10 cellular contexts compared by ENCODE assay signal in genomic region chr18:26103579-26103978, GRCh38. TPM values are rescaled to one million over a fixed set of nuclear protein-coding genes. Genes with fewer than 3 reads are reported as not detected.
DNase-seq lines count a peak whose midpoint lies in the region; ATAC-seq and TF ChIP-seq lines count a peak whose summit lies in the region.
"Had no signal": no experiment of that assay in that cellular context is flagged by ENCODE, and none has a peak within 500 bp of the region (broad histone marks: within the 10 kb centered on the region; RNA-seq: fewer than 3 reads in every experiment).

No MANE protein-coding gene starts in this region.

- 53% methylated on average over 5 of the region's 5 CpGs for WGBS in mammary epithelial cell (ENCODE audit: low coverage, missing lambda C conversion rate)

- intact Hi-C loops in PC-3 (cut with micrococcal nuclease): no loop called here
- intact Hi-C loops in mammary epithelial cell (cut with micrococcal nuclease): no loop called here
- intact Hi-C loops in PC-9 (cut with micrococcal nuclease; ENCODE audit: unreplicated experiment): no loop called here

- BruUV-seq in PC-3 (replicated peaks; lab: Mats Ljungman, UMichigan): no TSS peak
- no TSS peak for BruUV-seq in mammary epithelial cell (replicated peaks; lab: Mats Ljungman, UMichigan)
- no TSS peak for BruUV-seq in PC-9 (replicated peaks; lab: Mats Ljungman, UMichigan)

- no peak overlapping the region for H3K9ac ChIP-seq in PC-3 (ENCODE audit: low read length)
- H3K9ac ChIP-seq in mammary epithelial cell (ENCODE audit: insufficient read depth, low read length): no peak overlapping the region

- DNase-seq in GM13977 (ENCODE audit: low spot score) (no peak), PC-3 (peak; percentile 34), mammary epithelial cell (no peak), PC-9 (no peak), NCI-H2107 treated with DMSO at 0.1 percent for 48 hours (lab: John Stamatoyannopoulos, UW; ENCODE audit: unreplicated experiment) (no peak), omental fat pad (ENCODE audit: low spot score) (no peak)
- peak; percentile 11 to 18 for DNase-seq in stimulated activated CD4-positive, alpha-beta T cell treated with anti-CD3 and anti-CD28 coated beads, Interleukin-1b, Interleukin-23, amount 100 ng/mL, for 4 hours (ENCODE audit: low read depth in 2 of 2)
- DNase-seq: effector CD4-positive, alpha-beta T cell had no signal

- H3K4me1 ChIP-seq in PC-3 (ENCODE audit: insufficient read depth, low read length): no peaks in the 10 kb centered on the region
- H3K4me1 ChIP-seq in mammary epithelial cell (ENCODE audit: insufficient read depth, low read length): no peaks in the 10 kb centered on the region
- H3K4me1 ChIP-seq in PC-9 (replicated peaks; ENCODE audit: insufficient read depth): no peaks in the 10 kb centered on the region

- H3F3A ChIP-seq in PC-3 (ENCODE audit: low read length, unreplicated experiment) (no peaks in the 10 kb centered on the region), PC-9 (ENCODE audit: insufficient read depth, low read depth) (no peaks in the 10 kb centered on the region)

- CTCF ChIA-PET in PC-3 (lab: Charles Lee): no interaction called here
- CTCF ChIA-PET in mammary epithelial cell (lab: Charles Lee; ENCODE audit: low non-redundant PET): no interaction called here
- CTCF ChIA-PET in PC-9 (lab: Charles Lee): no interaction called here

- H3K4me3 ChIP-seq in PC-3 (ENCODE audit: low read length) (no peak overlapping the region), mammary epithelial cell (replicated peaks in 1 of 3; ENCODE audit: insufficient read depth in 1 of 3, low read depth in 2 of 3, low read length in 3 of 3) (no peak overlapping the region), PC-9 (no peak overlapping the region)

- dilution Hi-C loops in mammary epithelial cell (cut with HindIII; ENCODE audit: low sequenced_read_pairs): no loop called here

- H3K9me3 ChIP-seq in PC-3 (ENCODE audit: low read length): no peaks in the 10 kb centered on the region
- no peaks in the 10 kb centered on the region for H3K9me3 ChIP-seq in mammary epithelial cell (replicated peaks; ENCODE audit: insufficient read depth, low read length)
- H3K9me3 ChIP-seq in PC-9 (ENCODE audit: insufficient read depth, low read depth): no peaks in the 10 kb centered on the region

- H3K9me2 ChIP-seq in PC-3 (replicated peaks; ENCODE audit: low read length) (no peaks in the 10 kb centered on the region), PC-9 (ENCODE audit: insufficient read depth) (no peaks in the 10 kb centered on the region)

- H2AFZ ChIP-seq in PC-3 (ENCODE audit: low read length) (no peak overlapping the region), mammary epithelial cell (ENCODE audit: low read depth, low read length) (no peak overlapping the region), PC-9 (no peak overlapping the region)

- no peaks in the 10 kb centered on the region for H3K79me2 ChIP-seq in PC-3 (ENCODE audit: low read length)
- H3K79me2 ChIP-seq in mammary epithelial cell (ENCODE audit: insufficient read depth, low read length): no peaks in the 10 kb centered on the region
- no peaks in the 10 kb centered on the region for H3K79me2 ChIP-seq in PC-9 (ENCODE audit: low read depth)

- in situ Hi-C loops in GM13977 (cut with MboI; ENCODE audit: low pct_unique_long_range_greater_than_20kb, low sequenced_read_pairs, unreplicated experiment) (no loop called here), mammary epithelial cell (cut with MboI; ENCODE audit: low sequenced_read_pairs in 2 of 2) (no loop called here)

- TF ChIP-seq CTCF in GM13977 (IDR thresholded peaks at IDR 0.05; ENCODE audit: extremely low read depth, insufficient read depth, missing control alignments) (peak; percentile 35), PC-3 (conservative IDR thresholded peaks at IDR 0.05; ENCODE audit: low read depth, low read length) (peak; percentile 42), mammary epithelial cell (conservative IDR thresholded peaks at IDR 0.05 in 1 of 2, IDR thresholded peaks at IDR 0.05 in 1 of 2; ENCODE audit: extremely low read depth in 1 of 2, insufficient read depth in 1 of 2, low read depth in 1 of 2, low read length in 2 of 2) (peak; percentile 17 to 39), PC-9 (conservative IDR thresholded peaks at IDR 0.05) (no peak), omental fat pad (IDR thresholded peaks at IDR 0.05) (no peak)

- ATAC-seq in PC-3 (no peak), HG03025 (IDR thresholded peaks at IDR 0.05; ENCODE audit: low FRiP score, unreplicated experiment) (no peak), omental fat pad (ENCODE audit: low FRiP score) (no peak)

- H3K36me3 ChIP-seq in PC-3 (ENCODE audit: low read depth, low read length): no peaks in the 10 kb centered on the region
- H3K36me3 ChIP-seq in mammary epithelial cell (ENCODE audit: insufficient read depth, low read length): no peaks in the 10 kb centered on the region
- H3K36me3 ChIP-seq in PC-9 (ENCODE audit: low read depth): no peaks in the 10 kb centered on the region

- H3K4me2 ChIP-seq in PC-3 (ENCODE audit: low read length) (no peak overlapping the region), mammary epithelial cell (ENCODE audit: insufficient read depth, low read depth, low read length) (no peak overlapping the region), PC-9 (no peak overlapping the region)

- H3K27ac ChIP-seq in PC-3 (ENCODE audit: low read length) (no peak overlapping the region), mammary epithelial cell (ENCODE audit: insufficient read depth, low read depth, low read length) (no peak overlapping the region), PC-9 (no peak overlapping the region)

- H4K20me1 ChIP-seq in PC-3 (ENCODE audit: low read length) (no peaks in the 10 kb centered on the region), mammary epithelial cell (ENCODE audit: insufficient read depth, low read length) (no peaks in the 10 kb centered on the region), PC-9 (ENCODE audit: insufficient read depth) (no peaks in the 10 kb centered on the region)

- POLR2A ChIA-PET in PC-3 (lab: Charles Lee; ENCODE audit: unreplicated experiment): no interaction called here
- POLR2A ChIA-PET in PC-9 (lab: Charles Lee; ENCODE audit: unreplicated experiment): no interaction called here

- H3K27me3 ChIP-seq in PC-3 (ENCODE audit: low read length) (peaks cover 7% of the 10 kb centered on the region; the same call in 1 of the 2 replicates), mammary epithelial cell (ENCODE audit: insufficient read depth, low read length) (no peaks in the 10 kb centered on the region), PC-9 (ENCODE audit: insufficient read depth, low read depth) (no peaks in the 10 kb centered on the region)

RNA-seq across cellular contexts. Expression of gene SS18, which starts 13.2 kb away (rescaled TPM):
- total RNA-seq in PC-3 (2014; rRNA removed): 70.1 and 98.7 TPM in 2 replicates
- total RNA-seq in mammary epithelial cell: 100 to 1,000 TPM in 1 of 2 donors, 10 to 100 TPM in 1; 99.7 to 137 TPM
- polyA plus RNA-seq in mammary epithelial cell: 142 TPM
- polyA minus RNA-seq in mammary epithelial cell: 52.4 TPM
- total RNA-seq in PC-9 (2021): 35.4 and 52.2 TPM in 2 replicates
- 100 to 1,000 TPM in 3 of 4 donors, 10 to 100 TPM in 1; 93.3 to 125 (median 107) TPM for total RNA-seq in omental fat pad

RNA-seq across cellular contexts. Expression of gene PSMA8, which starts 30.1 kb away (rescaled TPM):
- total RNA-seq in PC-3 (2014; rRNA removed) (not detected in 2 replicates), mammary epithelial cell (not detected), PC-9 (2021) (not detected in 2 replicates), omental fat pad (not detected)
- polyA plus RNA-seq in mammary epithelial cell: not detected
- polyA minus RNA-seq in mammary epithelial cell: not detected
- total RNA-seq: mucosa of gallbladder had no signal

Comparison
In these comparisons a context has a peak if more than half of its experiments do, and no peak if none do; other contexts are left out.
1. DNase-seq: peak in PC-3 (single experiment) and stimulated activated CD4-positive, alpha-beta T cell treated with anti-CD3 and anti-CD28 coated beads, Interleukin-1b, Interleukin-23, amount 100 ng/mL, for 4 hours (2 of 2); none in GM13977 (single experiment), mammary epithelial cell (single experiment), PC-9 (0 of 2), NCI-H2107 treated with DMSO at 0.1 percent for 48 hours (single experiment) and omental fat pad (single experiment).
2. CTCF ChIP-seq: peak in GM13977 (single experiment), PC-3 (single experiment) and mammary epithelial cell (2 of 2); none in PC-9 (single experiment) and omental fat pad (0 of 3).